In the genomic region with DNA sequence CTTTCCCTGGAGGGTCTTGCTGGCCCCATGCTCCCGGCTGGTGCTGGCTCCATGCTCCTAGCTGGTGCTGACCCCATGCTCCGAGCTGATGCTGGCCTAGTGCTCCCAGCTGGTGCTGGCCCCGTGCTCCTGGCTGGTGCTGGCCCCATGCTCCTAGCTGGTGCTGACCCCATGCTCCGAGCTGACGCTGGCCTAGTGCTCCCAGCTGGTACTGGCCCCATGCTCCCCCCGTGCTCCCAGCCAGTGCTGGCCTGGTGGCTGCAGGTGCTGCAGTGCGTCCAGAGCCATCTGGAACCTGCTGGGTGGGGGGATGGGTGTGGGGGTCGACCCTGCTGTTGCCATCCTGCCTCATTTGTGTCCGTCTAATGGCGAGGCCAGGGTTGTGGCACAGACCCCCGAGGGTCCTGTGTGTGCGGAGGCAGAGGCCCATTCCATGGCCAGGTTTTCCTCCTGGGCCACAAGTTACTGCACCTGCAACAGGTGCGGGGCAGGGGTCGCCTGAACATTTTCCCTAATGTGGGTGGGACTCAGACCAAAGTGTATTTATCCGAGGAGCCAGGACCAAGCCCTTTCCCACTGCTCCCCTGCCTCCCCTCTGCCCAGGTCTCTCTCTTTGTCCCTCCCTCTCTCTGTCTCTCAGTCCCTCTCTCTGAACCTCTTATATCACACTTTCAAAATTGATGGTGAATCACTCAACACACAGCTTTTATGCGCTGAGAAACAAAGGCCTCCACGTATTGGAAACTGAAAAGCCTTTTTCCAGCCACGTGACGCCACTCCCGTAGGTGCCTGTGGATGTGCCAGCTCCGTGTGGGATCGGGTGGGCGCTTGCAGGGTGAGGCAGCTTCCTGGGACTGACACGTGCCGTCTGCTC, we compare ENCODE assay signal across 15 cellular contexts.
"Had no signal": no experiment of that assay in that cellular context is flagged by ENCODE, and none has a peak within 500 bp of the region (broad histone marks: within the 10 kb centered on the region; RNA-seq: fewer than 3 reads in every experiment).

No MANE protein-coding gene starts in this region.

- H3K27me3 Mint-ChIP-seq: activated CD4-positive, alpha-beta T cell treated with anti-CD3 and anti-CD28 coated beads, Interleukin-2, amount 10 ng/mL, durations not matched to agents 7 days and 5 days; activated naive CD4-positive, alpha-beta T cell treated with anti-CD3 and anti-CD28 coated beads, Interleukin-2, amount 10 ng/mL, durations not matched to agents 7 days and 5 days; central memory CD8-positive, alpha-beta T cell had no signal

- H3K27me3 ChIP-seq: SJSA1 had no signal

- H3K36me3 Mint-ChIP-seq: natural killer cell treated with Interleukin-12 subunit alpha and Interleukin-12 subunit beta and Interleukin-15 and Interleukin-18, amount 100 ng/mL, for 72 hours had no signal

- H3K9me3 Mint-ChIP-seq: central memory CD8-positive, alpha-beta T cell; immature natural killer cell; natural killer cell treated with Interleukin-12 subunit alpha and Interleukin-12 subunit beta and Interleukin-15 and Interleukin-18, amount 100 ng/mL, for 72 hours had no signal

- H3K27ac ChIP-seq: epithelial cell of prostate, SJSA1, tibial artery had no signal

- DNase-seq: activated CD4-positive, alpha-beta T cell treated with anti-CD3 and anti-CD28 coated beads, Interleukin-2, amount 10 ng/mL, durations not matched to agents 7 days and 5 days; activated CD8-positive, alpha-beta memory T cell treated with anti-CD3 and anti-CD28 coated beads for 24 hours; activated naive CD4-positive, alpha-beta T cell treated with anti-CD3 and anti-CD28 coated beads, Interleukin-2, amount 10 ng/mL, durations not matched to agents 7 days and 5 days; activated T-cell treated with anti-CD3 and anti-CD28 coated beads for 4 hours; effector memory CD4-positive, alpha-beta T cell; immature natural killer cell; left colon; retina; small intestine; tibial artery had no signal

- H3K36me3 ChIP-seq: SJSA1 had no signal

- H3K4me1 ChIP-seq: SJSA1 had no signal

- H3K9me3 ChIP-seq: SJSA1, tibial artery had no signal

- H3K4me1 Mint-ChIP-seq: activated CD4-positive, alpha-beta T cell treated with anti-CD3 and anti-CD28 coated beads, Interleukin-2, amount 10 ng/mL, durations not matched to agents 7 days and 5 days; activated naive CD4-positive, alpha-beta T cell treated with anti-CD3 and anti-CD28 coated beads, Interleukin-2, amount 10 ng/mL, durations not matched to agents 7 days and 5 days; immature natural killer cell had no signal

- H3K27ac Mint-ChIP-seq: activated CD4-positive, alpha-beta T cell treated with anti-CD3 and anti-CD28 coated beads, Interleukin-2, amount 10 ng/mL, durations not matched to agents 7 days and 5 days; activated naive CD4-positive, alpha-beta T cell treated with anti-CD3 and anti-CD28 coated beads, Interleukin-2, amount 10 ng/mL, durations not matched to agents 7 days and 5 days; activated T-helper 2 cell treated with anti-CD3 and anti-CD28 coated beads, Interferon-gamma antibody, Interleukin-2, Interleukin-4, amounts not matched to agents 10 μg/mL and 5 μg/mL and 100 μg/mL, durations not matched to agents 14 hours and 24 hours and 36 hours; immature natural killer cell; natural killer cell treated with Interleukin-12 subunit alpha and Interleukin-12 subunit beta and Interleukin-15 and Interleukin-18, amount 100 ng/mL, for 72 hours had no signal

- H3K4me3 ChIP-seq: SJSA1, tibial artery had no signal

- H3K4me3 Mint-ChIP-seq: activated CD4-positive, alpha-beta T cell treated with anti-CD3 and anti-CD28 coated beads, Interleukin-2, amount 10 ng/mL, durations not matched to agents 7 days and 5 days; activated naive CD4-positive, alpha-beta T cell treated with anti-CD3 and anti-CD28 coated beads, Interleukin-2, amount 10 ng/mL, durations not matched to agents 7 days and 5 days; central memory CD8-positive, alpha-beta T cell; immature natural killer cell; natural killer cell treated with Interleukin-12 subunit alpha and Interleukin-12 subunit beta and Interleukin-15 and Interleukin-18, amount 100 ng/mL, for 72 hours had no signal
